In the genomic region with DNA sequence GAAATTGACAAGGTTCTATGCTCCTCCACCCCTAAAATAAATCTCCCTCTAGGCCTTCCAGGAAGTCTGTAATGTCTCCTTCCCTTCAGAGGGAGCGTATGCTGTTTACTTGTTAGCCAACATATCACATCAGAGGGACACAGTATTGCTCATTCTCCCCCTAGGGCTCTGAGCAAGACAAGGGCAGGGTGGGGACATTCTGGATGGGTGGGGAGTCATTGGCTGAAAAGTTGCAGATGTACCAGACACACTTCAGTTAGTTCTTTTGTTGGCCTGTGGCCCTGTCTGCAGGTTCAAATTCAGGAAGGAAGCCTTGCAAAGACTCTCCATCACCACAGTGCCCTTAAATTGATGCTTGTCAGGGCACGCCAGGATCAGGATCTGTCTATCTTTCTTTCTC, we compare ENCODE assay signal across 20 cellular contexts.
DNase-seq lines count a peak whose midpoint lies in the region; TF ChIP-seq lines count a peak whose summit lies in the region.
"Had no signal": no experiment of that assay in that cellular context is flagged by ENCODE, and none has a peak within 500 bp of the region (broad histone marks: within the 10 kb centered on the region; RNA-seq: fewer than 3 reads in every experiment).

No MANE protein-coding gene starts in this region.

- 28 to 66% (median 51%) methylated on average over 2 of the region's 2 CpGs for WGBS in spleen, 5 donors

- H3K4me1 ChIP-seq in BLaER1 treated with 17β-estradiol and CSF1 and Interleukin-3, amounts not matched to agents 10 nM and 100 nM: peaks cover 0 to 17% (median 11%) of the 10 kb centered on the region in 10 experiments; a peak in 12 of 20 replicates
- H3K4me1 ChIP-seq in Loucy (ENCODE audit: insufficient read depth, low read length, poor library complexity, severe bottlenecking) (peaks cover 65% of the 10 kb centered on the region), spleen (no peaks in the 10 kb centered on the region)
- H3K4me1 ChIP-seq: BE2C had no signal

- H3F3A ChIP-seq in Loucy (ENCODE audit: low read depth): no peaks in the 10 kb centered on the region

- H3K4me2 ChIP-seq in BLaER1 treated with 17β-estradiol and CSF1 and Interleukin-3, amounts not matched to agents 10 nM and 100 nM: peak overlapping the region in 7 of 11 experiments; percentile 2 to 30 (median 23); a peak in 5 of 22 replicates
- H3K4me2 ChIP-seq in Loucy (ENCODE audit: low read depth, low read length, poor library complexity, severe bottlenecking): peak overlapping the region; percentile 48
- H3K4me2 ChIP-seq: hepatocyte had no signal

- H3K27me3 ChIP-seq in BLaER1 treated with 17β-estradiol and CSF1 and Interleukin-3, amounts not matched to agents 10 nM and 100 nM: peaks cover 92 to 100% (median 100%) of the 10 kb centered on the region in 11 experiments
- H3K27me3 ChIP-seq in Loucy (ENCODE audit: insufficient read depth, low read length, poor library complexity, severe bottlenecking): no peaks in the 10 kb centered on the region
- H3K27me3 ChIP-seq in spleen (replicated peaks in 1 of 7): no peaks in the 10 kb centered on the region
- H3K27me3 ChIP-seq: BE2C, hepatocyte had no signal

- no peak overlapping the region for H3K4me3 ChIP-seq in BLaER1 treated with 17β-estradiol and CSF1 and Interleukin-3, amounts not matched to agents 10 nM and 100 nM
- H3K4me3 ChIP-seq in Loucy (ENCODE audit: low read length, poor library complexity, severe bottlenecking) (no peak overlapping the region), epithelial cell of esophagus (ENCODE audit: low read length) (no peak overlapping the region), spleen (no peak overlapping the region)
- H3K4me3 ChIP-seq: hepatocyte, lung had no signal

- no peaks in the 10 kb centered on the region for H3K36me3 ChIP-seq in BLaER1 treated with 17β-estradiol and CSF1 and Interleukin-3, amounts not matched to agents 10 nM and 100 nM
- H3K36me3 ChIP-seq in Loucy (ENCODE audit: insufficient read depth, low read length) (no peaks in the 10 kb centered on the region), spleen (no peaks in the 10 kb centered on the region)
- H3K36me3 ChIP-seq: BE2C, WERI-Rb-1 had no signal

- TF ChIP-seq POLR2A in spleen (IDR thresholded peaks at IDR 0.05): no peak

- H2AFZ ChIP-seq in Loucy (ENCODE audit: low read length): peak overlapping the region; percentile 69; the same call in 1 of the 2 replicates
- H2AFZ ChIP-seq: hepatocyte had no signal

- intact Hi-C loops in spleen (cut with DNase I; ENCODE audit: low total_unique reads): no loop called here

- DNase-seq in NOMO-1 treated with DMSO at 0.1 percent for 48 hours (lab: John Stamatoyannopoulos, UW; ENCODE audit: unreplicated experiment) (peak; percentile 10), NOMO-1 treated with dmso at 0.1 percent for 144 hours (lab: John Stamatoyannopoulos, UW; ENCODE audit: unreplicated experiment) (no peak), epithelial cell of esophagus (ENCODE audit: low read depth) (peak; percentile 86), amygdala (lab: John Stamatoyannopoulos, UW) (no peak), spleen (no peak)
- no peak for DNase-seq in effector CD4-positive, alpha-beta T cell
- DNase-seq: activated CD4-positive, alpha-beta T cell treated with anti-CD3 and anti-CD28 coated beads, Interleukin-2, amount 50 U/mL, for 4 hours; BE2C; cortex of kidney; HCEC 1CT; Karpas-422; NCI-H1436; NCI-H2171 treated with DMSO at 0.1 percent for 48 hours; NCI-H526; OCI-M1; WERI-Rb-1 had no signal

- H3K9me2 ChIP-seq in Loucy (replicated peaks; ENCODE audit: low read depth, low read length): no peaks in the 10 kb centered on the region

- no peaks in the 10 kb centered on the region for H4K20me1 ChIP-seq in BLaER1 treated with 17β-estradiol and CSF1 and Interleukin-3, amounts not matched to agents 10 nM and 100 nM
- no peaks in the 10 kb centered on the region for H4K20me1 ChIP-seq in Loucy (ENCODE audit: insufficient read depth, low read length, poor library complexity, severe bottlenecking)

- H3K9ac ChIP-seq in BLaER1 treated with 17β-estradiol and CSF1 and Interleukin-3, amounts not matched to agents 10 nM and 100 nM: 0 out of 22 replicates have a peak overlapping the region, but pooled peaks of 1 of the 11 experiments have one; percentile 10
- H3K9ac ChIP-seq in Loucy (ENCODE audit: low read depth, low read length, poor library complexity, severe bottlenecking): peak overlapping the region; percentile 65

- peak overlapping the region in 9 of 11 experiments; percentile 5 to 64 (median 50); a peak in 13 of 22 replicates for H3K27ac ChIP-seq in BLaER1 treated with 17β-estradiol and CSF1 and Interleukin-3, amounts not matched to agents 10 nM and 100 nM
- peak overlapping the region in 1 of 8 donors; percentile 51 for H3K27ac ChIP-seq in spleen
- H3K27ac ChIP-seq: hepatocyte, WERI-Rb-1 had no signal

- H3K79me2 ChIP-seq in Loucy (ENCODE audit: insufficient read depth, low read length): no peaks in the 10 kb centered on the region
- H3K79me2 ChIP-seq: hepatocyte had no signal

- H3K9me3 ChIP-seq in BLaER1 treated with 17β-estradiol and CSF1 and Interleukin-3, amounts not matched to agents 10 nM and 100 nM (replicated peaks in 1 of 11): peaks cover 0 to under 1% (median 0%) of the 10 kb centered on the region in 11 experiments; a peak in 1 of 22 replicates
- H3K9me3 ChIP-seq in Loucy (ENCODE audit: insufficient read depth, low read depth, low read length): no peaks in the 10 kb centered on the region
- no peaks in the 10 kb centered on the region for H3K9me3 ChIP-seq in spleen
- H3K9me3 ChIP-seq: BE2C had no signal

- no peak for TF ChIP-seq CTCF in Loucy (conservative IDR thresholded peaks at IDR 0.05; ENCODE audit: low read length)
- TF ChIP-seq CTCF in epithelial cell of esophagus (IDR thresholded peaks at IDR 0.05; ENCODE audit: insufficient read depth, low read depth, low read length, missing control alignments): no peak
- TF ChIP-seq CTCF in spleen (IDR thresholded peaks at IDR 0.05 in 8 of 11, conservative IDR thresholded peaks at IDR 0.05 in 3 of 11): no peak

Comparison
In these comparisons a context has a peak if more than half of its experiments do, and no peak if none do; other contexts are left out.
1. DNase-seq: peak in NOMO-1 treated with DMSO at 0.1 percent for 48 hours (single experiment) and epithelial cell of esophagus (single experiment); none in NOMO-1 treated with dmso at 0.1 percent for 144 hours (single experiment), amygdala (0 of 56), effector CD4-positive, alpha-beta T cell (single experiment) and spleen (single experiment).